8 cellular contexts compared by ENCODE assay signal in genomic region chr3:155854147-155854940, GRCh38. TPM values are rescaled to one million over a fixed set of nuclear protein-coding genes. Genes with fewer than 3 reads are reported as not detected.
DNase-seq lines count a peak whose midpoint lies in the region; ATAC-seq and TF ChIP-seq lines count a peak whose summit lies in the region.

Gene SLC33A1, minus strand, starts transcription at chr3:155854427. Its CDS starts 430 bp downstream, at chr3:155853997.

- no peak for TF ChIP-seq CTCF in coronary artery (IDR thresholded peaks at IDR 0.05)

- 0 out of 2 replicates have a peak, but pooled peaks cover 3% of the 10 kb centered on the region for H3K36me3 ChIP-seq in BLaER1

- H3K4me2 ChIP-seq in BLaER1, result peak within 1 kb of the TSS; percentile 98

- H3K27me3 ChIP-seq in BLaER1, result no peaks in the 10 kb centered on the region
- no peaks in the 10 kb centered on the region for H3K27me3 ChIP-seq in layer of hippocampus (ENCODE audit: control insufficient read depth, insufficient read depth, low read length)

- POLR2A ChIA-PET in activated CD4-positive, alpha-beta T cell treated with anti-CD3 and anti-CD28 coated beads, Interleukin-2, amount 10 ng/mL, durations not matched to agents 7 days and 5 days (lab: Charles Lee), result interaction anchor here (1.2 to 1.7 kb wide), 2 partner anchors 16 to 49 kb away, joined by 4 to 6 read pairs; partner anchors contain the start of gene GMPS

- H3K36me3 Mint-ChIP-seq in activated CD4-positive, alpha-beta T cell treated with anti-CD3 and anti-CD28 coated beads, Interleukin-2, amount 10 ng/mL, durations not matched to agents 7 days and 5 days (ENCODE audit: low read depth), result peaks cover 27% of the 10 kb centered on the region

- H3K27me3 Mint-ChIP-seq in activated CD4-positive, alpha-beta T cell treated with anti-CD3 and anti-CD28 coated beads, Interleukin-2, amount 10 ng/mL, durations not matched to agents 7 days and 5 days, result peaks cover 6% of the 10 kb centered on the region

- peak within 1 kb of the TSS; percentile 88 for H3K4me3 Mint-ChIP-seq in activated CD4-positive, alpha-beta T cell treated with anti-CD3 and anti-CD28 coated beads, Interleukin-2, amount 10 ng/mL, durations not matched to agents 7 days and 5 days

- H4K20me1 ChIP-seq in BLaER1, result peaks cover 42% of the 10 kb centered on the region

- H3K4me3 ChIP-seq in BLaER1 (peak within 1 kb of the TSS; percentile 88), coronary artery (peak within 1 kb of the TSS; percentile 78)

- no peaks in the 10 kb centered on the region for H3K9me3 Mint-ChIP-seq in activated CD4-positive, alpha-beta T cell treated with anti-CD3 and anti-CD28 coated beads, Interleukin-2, amount 10 ng/mL, durations not matched to agents 7 days and 5 days

- peaks cover 45% of the 10 kb centered on the region for H3K4me1 ChIP-seq in BLaER1

- peaks cover 39% of the 10 kb centered on the region for H3K4me1 Mint-ChIP-seq in activated CD4-positive, alpha-beta T cell treated with anti-CD3 and anti-CD28 coated beads, Interleukin-2, amount 10 ng/mL, durations not matched to agents 7 days and 5 days

- H3K9me3 ChIP-seq in BLaER1, result no peaks in the 10 kb centered on the region

- DNase-seq in NCI-H69 (lab: John Stamatoyannopoulos, UW) (peak; percentile 97), coronary artery (ENCODE audit: low spot score) (peak; percentile 100)
- DNase-seq in activated CD4-positive, alpha-beta T cell treated with anti-CD3 and anti-CD28 coated beads, Interleukin-2, amount 10 ng/mL, durations not matched to agents 7 days and 5 days, result peak; percentile 99
- peak; percentile 94 to 96 for DNase-seq in stimulated activated CD4-positive, alpha-beta T cell treated with anti-CD3 and anti-CD28 coated beads, Interleukin-1b, Interleukin-23, amount 100 ng/mL, for 4 hours (ENCODE audit: low read depth in 2 of 2)

- H3K9ac ChIP-seq in BLaER1, result peak within 1 kb of the TSS; percentile 90

- peak within 1 kb of the TSS; percentile 100 for H3K27ac Mint-ChIP-seq in activated CD4-positive, alpha-beta T cell treated with anti-CD3 and anti-CD28 coated beads, Interleukin-2, amount 10 ng/mL, durations not matched to agents 7 days and 5 days

- ATAC-seq in GM19328 (IDR thresholded peaks at IDR 0.05; ENCODE audit: unreplicated experiment) (peak; percentile 95), HG03520 (IDR thresholded peaks at IDR 0.05; ENCODE audit: unreplicated experiment) (peak; percentile 92)

- CTCF ChIA-PET in activated CD4-positive, alpha-beta T cell treated with anti-CD3 and anti-CD28 coated beads, Interleukin-2, amount 10 ng/mL, durations not matched to agents 7 days and 5 days (lab: Charles Lee), result interaction anchor here (1.2 to 2.4 kb wide), 3 partner anchors 14 to 48 kb away, joined by 3 to 13 read pairs (median 11); partner anchors contain the start of genes C3orf33 and GMPS

- peak within 1 kb of the TSS; percentile 88 for H3K27ac ChIP-seq in BLaER1
- peak within 1 kb of the TSS; percentile 89 to 91 for H3K27ac ChIP-seq in coronary artery
- H3K27ac ChIP-seq in layer of hippocampus (ENCODE audit: low read depth, low read length), result peak within 1 kb of the TSS; percentile 88

RNA-seq across cellular contexts. Expression of gene SLC33A1, which starts in this region (rescaled TPM):
- 10 to 100 TPM; 26.7 to 27.9 TPM for total RNA-seq in activated CD4-positive, alpha-beta T cell treated with anti-CD3 and anti-CD28 coated beads, Interleukin-2, amount 10 ng/mL, durations not matched to agents 7 days and 5 days

Comparison
In these comparisons a context has a peak if more than half of its experiments do, and no peak if none do; other contexts are left out.
1. Peak in every context shown above with its lines: DNase-seq, ATAC-seq, H3K4me3 ChIP-seq and H3K27ac ChIP-seq.